23 cellular contexts compared by ENCODE assay signal in genomic region chr3:21356402-21356801, GRCh38.
DNase-seq lines count a peak whose midpoint lies in the region; ATAC-seq and TF ChIP-seq lines count a peak whose summit lies in the region.
"Had no signal": no experiment of that assay in that cellular context is flagged by ENCODE, and none has a peak within 500 bp of the region (broad histone marks: within the 10 kb centered on the region; RNA-seq: fewer than 3 reads in every experiment).

No MANE protein-coding gene starts in this region.

- H3K4me2 ChIP-seq in IMR-90 (ENCODE audit: low read depth, low read length), result no peak overlapping the region

- no peak overlapping the region for H2AK5ac ChIP-seq in IMR-90 (ENCODE audit: low read depth, low read length)

- H4K20me1 ChIP-seq in IMR-90 (ENCODE audit: insufficient read depth, low read length), result no peaks in the 10 kb centered on the region

- H3K27ac Mint-ChIP-seq in T-helper 17 cell (no peak overlapping the region), endodermal cell (no peak overlapping the region)
- no peak overlapping the region for H3K27ac Mint-ChIP-seq in CD8-positive, alpha-beta T cell
- H3K27ac Mint-ChIP-seq: activated CD4-positive, alpha-beta T cell treated with anti-CD3 and anti-CD28 coated beads, Interleukin-2, amount 10 ng/mL, durations not matched to agents 24 days and 14 days; activated naive CD8-positive, alpha-beta T cell treated with anti-CD3 and anti-CD28 coated beads, Interleukin-2, amount 10 ng/mL, durations not matched to agents 7 days and 5 days; B cell; brain; stimulated activated naive CD8-positive, alpha-beta T cell treated with anti-CD3 and anti-CD28 coated beads, Interleukin-15, Interleukin-2, amounts not matched to agents 100 ng/mL and 50 ng/mL, for 24 hours; type B pancreatic cell had no signal

- H3K9me3 ChIP-seq in IMR-90 (ENCODE audit: control insufficient read depth, insufficient read depth, low read length) (no peaks in the 10 kb centered on the region), adipocyte (ENCODE audit: control insufficient read depth, low read length) (peaks cover 19% of the 10 kb centered on the region), T-helper 17 cell (ENCODE audit: control insufficient read depth, low read length, poor library complexity, severe bottlenecking) (no peaks in the 10 kb centered on the region), endodermal cell (ENCODE audit: control insufficient read depth, low read length) (peaks cover 17% of the 10 kb centered on the region)
- no peaks in the 10 kb centered on the region for H3K9me3 ChIP-seq in CD8-positive, alpha-beta T cell (ENCODE audit: low read length)
- H3K9me3 ChIP-seq: neutrophil had no signal

- TF ChIP-seq CTCF in BJ (IDR thresholded peaks at IDR 0.05; ENCODE audit: insufficient read depth, low read depth, low read length) (no peak), IMR-90 (conservative IDR thresholded peaks at IDR 0.05; ENCODE audit: low read depth, low read length) (no peak), foreskin keratinocyte (conservative IDR thresholded peaks at IDR 0.05) (no peak), endodermal cell (conservative IDR thresholded peaks at IDR 0.05) (no peak)
- TF ChIP-seq CTCF in CD8-positive, alpha-beta T cell (IDR thresholded peaks at IDR 0.05), result no peak

- no peak for TF ChIP-seq POLR2A in IMR-90 (IDR thresholded peaks at IDR 0.05; ENCODE audit: low read depth, low read length)

- H3K4me3 ChIP-seq in BJ (ENCODE audit: low read depth, low read length) (no peak overlapping the region), IMR-90 (ENCODE audit: insufficient read depth, low read depth, low read length) (no peak overlapping the region), adipocyte (ENCODE audit: low read length) (no peak overlapping the region), endodermal cell (ENCODE audit: low read length) (no peak overlapping the region)
- no peak overlapping the region for H3K4me3 ChIP-seq in CD8-positive, alpha-beta T cell (ENCODE audit: low read depth, low read length)
- H3K4me3 ChIP-seq: coronary artery had no signal

- H3K27me3 ChIP-seq in BJ (ENCODE audit: control insufficient read depth, insufficient read depth, low read length) (no peaks in the 10 kb centered on the region), IMR-90 (ENCODE audit: control insufficient read depth, insufficient read depth, low read length) (no peaks in the 10 kb centered on the region), adipocyte (replicated peaks; ENCODE audit: control insufficient read depth, insufficient read depth, low read length) (no peaks in the 10 kb centered on the region), foreskin keratinocyte (no peaks in the 10 kb centered on the region), endodermal cell (ENCODE audit: control insufficient read depth, insufficient read depth, low read length, poor library complexity, severe bottlenecking) (peaks cover 7% of the 10 kb centered on the region)
- H3K27me3 ChIP-seq in CD8-positive, alpha-beta T cell (ENCODE audit: insufficient read depth, low read length), result no peaks in the 10 kb centered on the region
- H3K27me3 ChIP-seq: neutrophil had no signal

- in situ Hi-C loops in IMR-90 (cut with MboI; ENCODE audit: low sequenced_read_pairs), result no loop called here

- DNase-seq in BJ (ENCODE audit: low read depth), result peak; percentile 26
- DNase-seq in IMR-90, result peak; percentile 0
- DNase-seq in adipocyte (ENCODE audit: low read depth), result peak; percentile 17
- DNase-seq in foreskin keratinocyte, result peak in 1 of 2 donors; percentile 25
- no peak for DNase-seq in T-helper 17 cell
- DNase-seq in CD8-positive, alpha-beta T cell, result no peak
- no peak for DNase-seq in endodermal cell
- DNase-seq: activated CD4-positive, alpha-beta T cell treated with anti-CD3 and anti-CD28 coated beads, Interleukin-2, amount 10 ng/mL, durations not matched to agents 24 days and 14 days; activated naive CD8-positive, alpha-beta T cell treated with anti-CD3 and anti-CD28 coated beads, Interleukin-2, amount 10 ng/mL, durations not matched to agents 7 days and 5 days; COR-L47; foreskin melanocyte; hippocampal formation; islet precursor cell; KBM-7; NCI-H2081 treated with DMSO at 0.1 percent for 48 hours; stimulated activated CD4-positive, alpha-beta T cell treated with anti-CD3 and anti-CD28 coated beads, Interleukin-4, amount 100 ng/mL, for 24 hours had no signal

- intact Hi-C loops in IMR-90 (cut with micrococcal nuclease), result no loop called here
- intact Hi-C loops in CD8-positive, alpha-beta T cell (cut with DNase I, micrococcal nuclease), result no loop called here

- no peak overlapping the region for H3K18ac ChIP-seq in IMR-90 (ENCODE audit: low read depth, low read length)

- no peak overlapping the region for H3K4ac ChIP-seq in IMR-90 (ENCODE audit: low read depth, low read length)

- no peak for ATAC-seq in IMR-90 (ENCODE audit: low read depth)
- ATAC-seq in foreskin keratinocyte, result peak; percentile 57
- ATAC-seq in T-helper 17 cell, result no peak
- ATAC-seq in CD8-positive, alpha-beta T cell, result no peak
- no peak for ATAC-seq in GM19023 (IDR thresholded peaks at IDR 0.05; ENCODE audit: unreplicated experiment)

- H4K8ac ChIP-seq in IMR-90 (ENCODE audit: low read depth in 2 of 2, low read length in 2 of 2), result no peak overlapping the region

- no peak overlapping the region for H2AFZ ChIP-seq in IMR-90 (replicated peaks; ENCODE audit: low read length, poor library complexity)

- dilution Hi-C loops in IMR-90 (cut with HindIII; ENCODE audit: low sequenced_read_pairs, unreplicated experiment), result no loop called here

- H3K36me3 ChIP-seq in BJ (ENCODE audit: control insufficient read depth, insufficient read depth, low read length), result no peaks in the 10 kb centered on the region
- H3K36me3 ChIP-seq in IMR-90 (ENCODE audit: control insufficient read depth, insufficient read depth, low read length), result no peaks in the 10 kb centered on the region
- H3K36me3 ChIP-seq in adipocyte (ENCODE audit: control insufficient read depth, insufficient read depth, low read length, severe bottlenecking), result no peaks in the 10 kb centered on the region
- H3K36me3 ChIP-seq in CD8-positive, alpha-beta T cell (ENCODE audit: insufficient read depth, low read length), result no peaks in the 10 kb centered on the region
- H3K36me3 ChIP-seq in endodermal cell (ENCODE audit: control insufficient read depth, insufficient read depth, low read length), result no peaks in the 10 kb centered on the region
- H3K36me3 ChIP-seq: neutrophil had no signal

- H3K27me3 Mint-ChIP-seq in T-helper 17 cell (no peaks in the 10 kb centered on the region), endodermal cell (ENCODE audit: insufficient read depth) (no peaks in the 10 kb centered on the region)
- H3K27me3 Mint-ChIP-seq in CD8-positive, alpha-beta T cell (ENCODE audit: low read depth), result no peaks in the 10 kb centered on the region
- H3K27me3 Mint-ChIP-seq: activated CD4-positive, alpha-beta T cell treated with anti-CD3 and anti-CD28 coated beads, Interleukin-2, amount 10 ng/mL, durations not matched to agents 24 days and 14 days; activated naive CD8-positive, alpha-beta T cell treated with anti-CD3 and anti-CD28 coated beads, Interleukin-2, amount 10 ng/mL, durations not matched to agents 7 days and 5 days; B cell; stimulated activated naive CD8-positive, alpha-beta T cell treated with anti-CD3 and anti-CD28 coated beads, Interleukin-15, Interleukin-2, amounts not matched to agents 100 ng/mL and 50 ng/mL, for 24 hours; type B pancreatic cell had no signal

- no peak overlapping the region for H3K14ac ChIP-seq in IMR-90 (replicated peaks; ENCODE audit: low read depth, low read length)

- BruUV-seq in IMR-90 (replicated peaks; lab: Mats Ljungman, UMichigan), result no TSS peak

- POLR2A ChIA-PET in BJ (lab: Charles Lee) (interaction anchor here (0.6 kb wide), 1 partner anchor 25 kb away, joined by 4 read pairs; no protein-coding TSS in a partner anchor), IMR-90 (lab: Charles Lee; ENCODE audit: unreplicated experiment) (no interaction called here)
- POLR2A ChIA-PET in CD8-positive, alpha-beta T cell (lab: Charles Lee), result no interaction called here

- H4K91ac ChIP-seq in IMR-90 (ENCODE audit: insufficient read depth, low read depth, low read length), result no peak overlapping the region

- H3K4me1 ChIP-seq in IMR-90 (ENCODE audit: control insufficient read depth, insufficient read depth, low read length) (no peaks in the 10 kb centered on the region), adipocyte (ENCODE audit: control insufficient read depth, insufficient read depth, low read length) (peaks cover 3% of the 10 kb centered on the region), foreskin keratinocyte (no peaks in the 10 kb centered on the region), endodermal cell (ENCODE audit: control insufficient read depth, insufficient read depth, low read length) (no peaks in the 10 kb centered on the region)
- H3K4me1 ChIP-seq in CD8-positive, alpha-beta T cell (ENCODE audit: insufficient read depth, low read length), result no peaks in the 10 kb centered on the region

- no peaks in the 10 kb centered on the region for H3K79me1 ChIP-seq in IMR-90 (ENCODE audit: low read depth in 1 of 2, low read length in 2 of 2)

- no CpG with 5 or more reads among the region's 4 CpGs for WGBS in IMR-90 (ENCODE audit: extremely low coverage in 2 of 2, insufficient read length in 1 of 2), 2 experiments
- 85% methylated on average over 2 to 4 of the region's 4 CpGs for WGBS in endodermal cell (ENCODE audit: insufficient coverage in 1 of 2, insufficient read length in 1 of 2), 2 experiments

- H2BK5ac ChIP-seq in IMR-90 (ENCODE audit: low read depth, low read length, poor library complexity, severe bottlenecking), result no peak overlapping the region

- H3K9me1 ChIP-seq in IMR-90 (ENCODE audit: insufficient read depth, low read length), result no peaks in the 10 kb centered on the region

- H3K56ac ChIP-seq in IMR-90 (ENCODE audit: extremely low read depth, insufficient read depth, low read length), result no peak overlapping the region

- CTCF ChIA-PET in BJ (lab: Yijun Ruan, JAX) (interaction anchor here (0.7 kb wide), 1 partner anchor 95 kb away, joined by 3 read pairs; no protein-coding TSS in a partner anchor), IMR-90 (lab: Yijun Ruan, JAX) (no interaction called here)
- CTCF ChIA-PET in CD8-positive, alpha-beta T cell (lab: Charles Lee), result no interaction called here

- no peak overlapping the region for H2BK15ac ChIP-seq in IMR-90 (ENCODE audit: low read depth, low read length)

- TF ChIP-seq RAD21 in IMR-90 (IDR thresholded peaks at IDR 0.05; ENCODE audit: low read length), result no peak

- H3K4me3 Mint-ChIP-seq in T-helper 17 cell (no peak overlapping the region), endodermal cell (no peak overlapping the region)
- no peak overlapping the region for H3K4me3 Mint-ChIP-seq in CD8-positive, alpha-beta T cell
- H3K4me3 Mint-ChIP-seq: activated CD4-positive, alpha-beta T cell treated with anti-CD3 and anti-CD28 coated beads, Interleukin-2, amount 10 ng/mL, durations not matched to agents 24 days and 14 days; activated naive CD8-positive, alpha-beta T cell treated with anti-CD3 and anti-CD28 coated beads, Interleukin-2, amount 10 ng/mL, durations not matched to agents 7 days and 5 days; B cell; brain; stimulated activated naive CD8-positive, alpha-beta T cell treated with anti-CD3 and anti-CD28 coated beads, Interleukin-15, Interleukin-2, amounts not matched to agents 100 ng/mL and 50 ng/mL, for 24 hours; type B pancreatic cell had no signal

- H2AK9ac ChIP-seq in IMR-90 (replicated peaks; ENCODE audit: low read depth, low read length, poor library complexity), result no peak overlapping the region

- no peaks in the 10 kb centered on the region for H3K4me1 Mint-ChIP-seq in T-helper 17 cell
- no peaks in the 10 kb centered on the region for H3K4me1 Mint-ChIP-seq in CD8-positive, alpha-beta T cell (ENCODE audit: low read depth)
- no peaks in the 10 kb centered on the region for H3K4me1 Mint-ChIP-seq in endodermal cell
- H3K4me1 Mint-ChIP-seq: activated CD4-positive, alpha-beta T cell treated with anti-CD3 and anti-CD28 coated beads, Interleukin-2, amount 10 ng/mL, durations not matched to agents 24 days and 14 days; activated naive CD8-positive, alpha-beta T cell treated with anti-CD3 and anti-CD28 coated beads, Interleukin-2, amount 10 ng/mL, durations not matched to agents 7 days and 5 days; B cell; brain had no signal

- no peak overlapping the region for H2BK20ac ChIP-seq in IMR-90 (ENCODE audit: low read depth, low read length)

- H3K27ac ChIP-seq in IMR-90 (ENCODE audit: insufficient read depth, low read length), result no peak overlapping the region
- H3K27ac ChIP-seq in foreskin keratinocyte, result no peak overlapping the region
- H3K27ac ChIP-seq in CD8-positive, alpha-beta T cell (ENCODE audit: low read depth, low read length), result no peak overlapping the region
- H3K27ac ChIP-seq in endodermal cell (ENCODE audit: low read depth, low read length), result no peak overlapping the region
- H3K27ac ChIP-seq: coronary artery, neutrophil had no signal

- no peak overlapping the region for H3K23ac ChIP-seq in IMR-90 (ENCODE audit: low read depth, low read length)

- H3K9ac ChIP-seq in IMR-90 (ENCODE audit: low read depth, low read length) (no peak overlapping the region), adipocyte (ENCODE audit: low read length) (no peak overlapping the region), endodermal cell (ENCODE audit: extremely low read depth, low read length, poor library complexity, severe bottlenecking) (no peak overlapping the region)

- peaks cover 13% of the 10 kb centered on the region for H3K9me3 Mint-ChIP-seq in CD8-positive, alpha-beta T cell
- peaks cover 12% of the 10 kb centered on the region for H3K9me3 Mint-ChIP-seq in endodermal cell

- no peak overlapping the region for H4K5ac ChIP-seq in IMR-90 (ENCODE audit: low read depth, low read length)

- H3K36me3 Mint-ChIP-seq in T-helper 17 cell (ENCODE audit: low read depth) (no peaks in the 10 kb centered on the region), endodermal cell (ENCODE audit: low read depth) (no peaks in the 10 kb centered on the region)
- H3K36me3 Mint-ChIP-seq in CD8-positive, alpha-beta T cell, result no peaks in the 10 kb centered on the region
- H3K36me3 Mint-ChIP-seq: activated naive CD8-positive, alpha-beta T cell treated with anti-CD3 and anti-CD28 coated beads, Interleukin-2, amount 10 ng/mL, durations not matched to agents 7 days and 5 days; brain; type B pancreatic cell had no signal

- H2BK120ac ChIP-seq in IMR-90 (ENCODE audit: low read depth, low read length), result no peak overlapping the region

Comparison
In these comparisons a context has a peak if more than half of its experiments do, and no peak if none do; other contexts are left out.
1. DNase-seq: peak in BJ (single experiment), IMR-90 (single experiment) and adipocyte (single experiment); none in T-helper 17 cell (0 of 3), CD8-positive, alpha-beta T cell (0 of 7) and endodermal cell (single experiment).